10 cellular contexts compared by ENCODE assay signal in genomic region chr12:113149361-113150150, GRCh38. TPM values are rescaled to one million over a fixed set of nuclear protein-coding genes. Genes with fewer than 3 reads are reported as not detected.
DNase-seq lines count a peak whose midpoint lies in the region; ATAC-seq and TF ChIP-seq lines count a peak whose summit lies in the region.
"Had no signal": no experiment of that assay in that cellular context is flagged by ENCODE, and none has a peak within 500 bp of the region (broad histone marks: within the 10 kb centered on the region; RNA-seq: fewer than 3 reads in every experiment).

Gene CFAP73 (plus strand): TSS chr12:113149724. CDS start chr12:113149858, 134 bp downstream.

- CTCF ChIA-PET in RWPE1 (lab: Yijun Ruan, JAX) = interaction anchor here (1.0 to 1.5 kb wide), 3 partner anchors 25 to 113 kb away, joined by 3 to 4 read pairs (median 4); no protein-coding TSS in a partner anchor

- H3K4me1 ChIP-seq in HUES48 (ENCODE audit: control insufficient read depth, insufficient read depth, low read length) = peaks cover 13% of the 10 kb centered on the region

- H3K4me3 ChIP-seq in HUES48 (ENCODE audit: low read depth, low read length) = peak within 1 kb of the TSS; percentile 42; the same call in 1 of the 2 replicates
- H3K4me3 ChIP-seq in epithelial cell of esophagus (ENCODE audit: low read length) = no peak within 1 kb of the TSS

- H3K9me3 Mint-ChIP-seq in activated naive CD4-positive, alpha-beta T cell treated with anti-CD3 and anti-CD28 coated beads, Interleukin-2, amount 50 U/mL, for 72 hours = no peaks in the 10 kb centered on the region

- no peaks in the 10 kb centered on the region for H3K36me3 Mint-ChIP-seq in activated naive CD4-positive, alpha-beta T cell treated with anti-CD3 and anti-CD28 coated beads, Interleukin-2, amount 50 U/mL, for 72 hours

- H3K27ac Mint-ChIP-seq in activated naive CD4-positive, alpha-beta T cell treated with anti-CD3 and anti-CD28 coated beads, Interleukin-2, amount 50 U/mL, for 72 hours = peak within 1 kb of the TSS in 1 of 2 donors; percentile 15
- H3K27ac Mint-ChIP-seq: activated naive CD8-positive, alpha-beta T cell had no signal

- DNase-seq in AG20443 (ENCODE audit: low spot score) (peak; percentile 94), RWPE1 (ENCODE audit: low spot score) (peak; percentile 84), epithelial cell of esophagus (ENCODE audit: low read depth) (peak; percentile 71), middle frontal gyrus (ENCODE audit: extremely low spot score, low spot score) (peak; percentile 60), GM20000 (ENCODE audit: low spot score) (no peak)
- DNase-seq in activated naive CD4-positive, alpha-beta T cell treated with anti-CD3 and anti-CD28 coated beads, Interleukin-2, amount 50 U/mL, for 72 hours (ENCODE audit: low spot score in 2 of 2) = no peak
- DNase-seq in stimulated activated CD8-positive, alpha-beta memory T cell treated with anti-CD3 and anti-CD28 coated beads, Interleukin-4, amount 100 ng/mL, for 48 hours = no peak

- H3K27me3 ChIP-seq in HUES48 (ENCODE audit: control insufficient read depth, insufficient read depth, low read length) = peaks cover 43% of the 10 kb centered on the region

- POLR2A ChIA-PET in RWPE1 (lab: Yijun Ruan, JAX; ENCODE audit: low non-redundant PET) = no interaction called here

- no peak within 1 kb of the TSS for H3K27ac ChIP-seq in HUES48 (ENCODE audit: low read depth, low read length)
- peak within 1 kb of the TSS; percentile 51 for H3K27ac ChIP-seq in RWPE1

- H3K9me3 ChIP-seq in HUES48 (ENCODE audit: control insufficient read depth, insufficient read depth, low read length) = no peaks in the 10 kb centered on the region

- TF ChIP-seq CTCF in RWPE1 (conservative IDR thresholded peaks at IDR 0.05; ENCODE audit: low read depth) = no peak
- TF ChIP-seq CTCF in epithelial cell of esophagus (IDR thresholded peaks at IDR 0.05; ENCODE audit: insufficient read depth, low read depth, low read length, missing control alignments) = no peak
- TF ChIP-seq CTCF in GM20000 (IDR thresholded peaks at IDR 0.05; ENCODE audit: extremely low read depth, missing control alignments) = no peak

- no peak for ATAC-seq in activated naive CD4-positive, alpha-beta T cell treated with anti-CD3 and anti-CD28 coated beads, Interleukin-2, amount 50 U/mL, for 72 hours

- no peaks in the 10 kb centered on the region for H3K36me3 ChIP-seq in HUES48 (ENCODE audit: control insufficient read depth, insufficient read depth, low read length)

- no peak within 1 kb of the TSS for H3K9ac ChIP-seq in HUES48 (ENCODE audit: low read depth, low read length)

RNA-seq across cellular contexts. Expression of gene CFAP73, which starts in this region (rescaled TPM):
- under 1 TPM; 0.45 to 0.98 TPM for total RNA-seq in activated naive CD4-positive, alpha-beta T cell treated with anti-CD3 and anti-CD28 coated beads, Interleukin-2, amount 50 U/mL, for 72 hours
- total RNA-seq: subcutaneous adipose tissue had no signal

Comparison
In these comparisons a context has a peak if more than half of its experiments do, and no peak if none do; other contexts are left out.
1. DNase-seq: peak in AG20443 (single experiment), RWPE1 (single experiment), epithelial cell of esophagus (single experiment) and middle frontal gyrus (single experiment); none in activated naive CD4-positive, alpha-beta T cell treated with anti-CD3 and anti-CD28 coated beads, Interleukin-2, amount 50 U/mL, for 72 hours (0 of 2), stimulated activated CD8-positive, alpha-beta memory T cell treated with anti-CD3 and anti-CD28 coated beads, Interleukin-4, amount 100 ng/mL, for 48 hours (single experiment) and GM20000 (single experiment).